15 cellular contexts compared by ENCODE assay signal in the genomic region with DNA sequence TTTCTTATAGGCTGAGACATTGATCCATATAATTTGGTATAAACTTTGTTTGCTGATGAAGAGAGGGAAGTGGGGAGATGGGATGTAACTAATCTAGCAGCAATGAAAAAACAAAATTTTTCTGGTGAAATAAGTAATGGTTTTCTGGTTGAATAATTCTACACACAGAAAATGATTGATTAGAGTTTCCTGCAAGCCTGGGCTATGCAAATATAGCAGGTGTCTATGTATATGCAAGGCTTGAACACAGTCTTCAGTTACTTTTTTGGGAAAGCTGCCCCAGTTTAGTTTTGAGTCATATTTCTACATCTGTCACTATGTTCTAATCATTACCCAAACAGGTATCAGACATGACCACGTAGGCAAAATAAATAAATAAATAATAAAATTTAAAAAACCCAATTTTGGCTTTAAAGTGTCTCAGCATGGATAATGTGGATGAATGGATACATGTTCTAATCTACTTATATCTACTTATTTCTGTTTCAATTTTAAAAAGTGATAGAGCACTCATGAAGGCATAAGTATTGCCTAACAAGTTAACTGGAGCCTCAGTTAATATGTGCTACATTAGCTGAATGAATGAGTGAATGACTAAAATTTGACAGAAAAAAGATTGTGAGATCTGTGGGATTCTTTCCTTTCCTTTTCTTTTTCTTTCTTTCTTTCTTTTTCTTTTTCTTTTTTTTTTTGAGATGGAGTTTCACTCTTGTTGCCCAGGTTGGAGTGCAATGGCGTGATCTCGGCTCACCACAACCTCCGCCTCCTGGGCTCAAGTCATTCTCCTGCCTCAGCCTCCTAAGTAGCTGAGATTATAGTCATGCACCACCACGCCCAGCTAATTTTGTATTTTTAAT. TPM values are rescaled to one million over a fixed set of nuclear protein-coding genes. Genes with fewer than 3 reads are reported as not detected.
DNase-seq lines count a peak whose midpoint lies in the region; ATAC-seq and TF ChIP-seq lines count a peak whose summit lies in the region.
"Had no signal": no experiment of that assay in that cellular context is flagged by ENCODE, and none has a peak within 500 bp of the region (broad histone marks: within the 10 kb centered on the region; RNA-seq: fewer than 3 reads in every experiment).

No MANE protein-coding gene starts in this region.

- H3K27ac Mint-ChIP-seq in immature natural killer cell: no peak overlapping the region
- H3K27ac Mint-ChIP-seq in activated naive CD4-positive, alpha-beta T cell treated with anti-CD3 and anti-CD28 coated beads, Interleukin-2, amount 10 ng/mL, durations not matched to agents 7 days and 5 days: no peak overlapping the region
- H3K27ac Mint-ChIP-seq: brain, nephron had no signal

- H3K36me3 ChIP-seq in thyroid gland: no peaks in the 10 kb centered on the region

- H3K27me3 ChIP-seq in thyroid gland: no peaks in the 10 kb centered on the region
- H3K27me3 ChIP-seq in right cardiac atrium (ENCODE audit: control insufficient read depth, insufficient read depth): no peaks in the 10 kb centered on the region

- H3K4me3 Mint-ChIP-seq in immature natural killer cell: no peak overlapping the region
- H3K4me3 Mint-ChIP-seq in activated naive CD4-positive, alpha-beta T cell treated with anti-CD3 and anti-CD28 coated beads, Interleukin-2, amount 10 ng/mL, durations not matched to agents 7 days and 5 days: no peak overlapping the region
- H3K4me3 Mint-ChIP-seq: brain, nephron had no signal

- H3K4me1 ChIP-seq in thyroid gland: peaks cover 3 to 21% of the 10 kb centered on the region in 2 donors
- H3K4me1 ChIP-seq in right cardiac atrium (ENCODE audit: control insufficient read depth, insufficient read depth, low read length): no peaks in the 10 kb centered on the region

- 85 to 88% methylated on average over 5 of the region's 5 CpGs for WGBS in thyroid gland, 2 donors
- 87% methylated on average over 5 of the region's 5 CpGs for WGBS in right cardiac atrium

- intact Hi-C loops in thyroid gland (cut with DNase I) (no loop called here), right cardiac atrium (cut with DNase I) (no loop called here)

- H3K9me3 Mint-ChIP-seq in immature natural killer cell: peaks cover 12 to 42% (median 18%) of the 10 kb centered on the region in 6 donors
- H3K9me3 Mint-ChIP-seq in activated naive CD4-positive, alpha-beta T cell treated with anti-CD3 and anti-CD28 coated beads, Interleukin-2, amount 10 ng/mL, durations not matched to agents 7 days and 5 days: peaks cover 37% of the 10 kb centered on the region

- DNase-seq in GM12865 (ENCODE audit: low read depth) (peak; percentile 94), thyroid gland (no peak), right cardiac atrium (no peak), immature natural killer cell (no peak)
- no peak for DNase-seq in activated naive CD4-positive, alpha-beta T cell treated with anti-CD3 and anti-CD28 coated beads, Interleukin-2, amount 10 ng/mL, durations not matched to agents 7 days and 5 days
- DNase-seq: erythroblast; GDM1; NCI-H1436; PC-3; stimulated activated CD4-positive, alpha-beta T cell treated with anti-CD3 and anti-CD28 coated beads, Interleukin-12 subunit alpha, Interleukin-12 subunit beta, amount 100 ng/mL, for 4 hours had no signal

- H3K4me1 Mint-ChIP-seq in immature natural killer cell: no peaks in the 10 kb centered on the region
- no peaks in the 10 kb centered on the region for H3K4me1 Mint-ChIP-seq in activated naive CD4-positive, alpha-beta T cell treated with anti-CD3 and anti-CD28 coated beads, Interleukin-2, amount 10 ng/mL, durations not matched to agents 7 days and 5 days
- H3K4me1 Mint-ChIP-seq: brain, nephron had no signal

- H3K27ac ChIP-seq in thyroid gland (no peak overlapping the region), right cardiac atrium (ENCODE audit: low read length) (no peak overlapping the region)

- H3K9me3 ChIP-seq in thyroid gland (no peaks in the 10 kb centered on the region), right cardiac atrium (ENCODE audit: control insufficient read depth, low read length) (peaks cover 3% of the 10 kb centered on the region)

- peaks cover 5 to 17% (median 5%) of the 10 kb centered on the region in 3 donors for H3K36me3 Mint-ChIP-seq in immature natural killer cell
- peaks cover 6% of the 10 kb centered on the region for H3K36me3 Mint-ChIP-seq in activated naive CD4-positive, alpha-beta T cell treated with anti-CD3 and anti-CD28 coated beads, Interleukin-2, amount 10 ng/mL, durations not matched to agents 7 days and 5 days

- H3K4me3 ChIP-seq in GM12865 (ENCODE audit: low read depth, low read length) (peak overlapping the region; percentile 21; the same call in 1 of the 2 replicates), thyroid gland (replicated peaks in 1 of 3) (no peak overlapping the region), right cardiac atrium (ENCODE audit: low read length) (no peak overlapping the region)

- ATAC-seq in GM19372 (IDR thresholded peaks at IDR 0.05; ENCODE audit: low read depth, unreplicated experiment): peak; percentile 90
- peak; percentile 93 for ATAC-seq in HG02763 (IDR thresholded peaks at IDR 0.05; ENCODE audit: unreplicated experiment)
- peak; percentile 94 for ATAC-seq in HG03457 (IDR thresholded peaks at IDR 0.05; ENCODE audit: unreplicated experiment)
- ATAC-seq in right cardiac atrium: no peak
- ATAC-seq: PC-3 had no signal

- TF ChIP-seq CTCF in GM12865 (IDR thresholded peaks at IDR 0.05; ENCODE audit: insufficient read depth, low read depth, low read length, missing control alignments) (no peak), thyroid gland (IDR thresholded peaks at IDR 0.05) (no peak)

- TF ChIP-seq POLR2A in thyroid gland (IDR thresholded peaks at IDR 0.05): no peak

- CTCF ChIA-PET in activated naive CD4-positive, alpha-beta T cell treated with anti-CD3 and anti-CD28 coated beads, Interleukin-2, amount 10 ng/mL, durations not matched to agents 7 days and 5 days (lab: Charles Lee): interaction anchor here (0.7 kb wide), 1 partner anchor 17 kb away, joined by 3 read pairs; no protein-coding TSS in a partner anchor

- peaks cover 2 to 11% (median 9%) of the 10 kb centered on the region in 3 donors for H3K27me3 Mint-ChIP-seq in immature natural killer cell (ENCODE audit: low read depth in 3 of 3)
- no peaks in the 10 kb centered on the region for H3K27me3 Mint-ChIP-seq in activated naive CD4-positive, alpha-beta T cell treated with anti-CD3 and anti-CD28 coated beads, Interleukin-2, amount 10 ng/mL, durations not matched to agents 7 days and 5 days

RNA-seq across cellular contexts. Expression of a gene that starts 37.2 kb away (rescaled TPM):
- total RNA-seq in thyroid gland (10 to 100 TPM; 13.9 to 28.1 (median 21.2) TPM), right cardiac atrium (10 to 100 TPM; 19.3 to 20.6 (median 20.2) TPM)
- polyA plus RNA-seq in right cardiac atrium (13.2 TPM), immature natural killer cell (10 to 100 TPM in 2 of 3 donors, 1 to 10 TPM in 1; 7.8 to 16.1 (median 10.6) TPM)

Comparison
In these comparisons a context has a peak if more than half of its experiments do, and no peak if none do; other contexts are left out.
1. ATAC-seq: peak in GM19372 (single experiment), HG02763 (single experiment) and HG03457 (single experiment); none in right cardiac atrium (0 of 2).